ENCODE assay signal across 10 cellular contexts in genomic region chr11:60188466-60188865, GRCh38. TPM values are rescaled to one million over a fixed set of nuclear protein-coding genes. Genes with fewer than 3 reads are reported as not detected.
"Had no signal": no experiment of that assay in that cellular context is flagged by ENCODE, and none has a peak within 500 bp of the region (broad histone marks: within the 10 kb centered on the region; RNA-seq: fewer than 3 reads in every experiment).

No MANE protein-coding gene starts in this region.

RNA-seq across cellular contexts. Expression of gene MS4A6A, which starts 5.6 kb away (rescaled TPM):
- total RNA-seq: activated CD4-positive, alpha-beta memory T cell treated with anti-CD3 and anti-CD28 coated beads for 36 hours; activated CD4-positive, alpha-beta T cell treated with anti-CD3 and anti-CD28 coated beads, Interleukin-2, amount 10 ng/mL, durations not matched to agents 7 days and 5 days; activated naive CD4-positive, alpha-beta T cell treated with anti-CD3 and anti-CD28 coated beads, Interleukin-2, amount 50 U/mL, for 72 hours; activated T-cell treated with anti-CD3 and anti-CD28 coated beads, Interleukin-2, amount 50 U/mL, for 4 hours; bronchial epithelial cell; chondrocyte; RPMI7951; SK-MEL-5; T-helper 2 cell treated with Interferon-gamma antibody and Interleukin-4, amounts not matched to agents 100 ng/mL and 5 ng/mL, for 36 hours had no signal

RNA-seq across cellular contexts. Expression of gene MS4A4E, which starts 54.5 kb away (rescaled TPM):
- total RNA-seq: activated CD4-positive, alpha-beta memory T cell treated with anti-CD3 and anti-CD28 coated beads for 36 hours; activated CD4-positive, alpha-beta T cell treated with anti-CD3 and anti-CD28 coated beads, Interleukin-2, amount 10 ng/mL, durations not matched to agents 7 days and 5 days; activated naive CD4-positive, alpha-beta T cell treated with anti-CD3 and anti-CD28 coated beads, Interleukin-2, amount 50 U/mL, for 72 hours; activated T-cell treated with anti-CD3 and anti-CD28 coated beads, Interleukin-2, amount 50 U/mL, for 4 hours; body of pancreas; bronchial epithelial cell; RPMI7951; SK-MEL-5; T-helper 2 cell treated with Interferon-gamma antibody and Interleukin-4, amounts not matched to agents 100 ng/mL and 5 ng/mL, for 36 hours had no signal
